In the genomic region with DNA sequence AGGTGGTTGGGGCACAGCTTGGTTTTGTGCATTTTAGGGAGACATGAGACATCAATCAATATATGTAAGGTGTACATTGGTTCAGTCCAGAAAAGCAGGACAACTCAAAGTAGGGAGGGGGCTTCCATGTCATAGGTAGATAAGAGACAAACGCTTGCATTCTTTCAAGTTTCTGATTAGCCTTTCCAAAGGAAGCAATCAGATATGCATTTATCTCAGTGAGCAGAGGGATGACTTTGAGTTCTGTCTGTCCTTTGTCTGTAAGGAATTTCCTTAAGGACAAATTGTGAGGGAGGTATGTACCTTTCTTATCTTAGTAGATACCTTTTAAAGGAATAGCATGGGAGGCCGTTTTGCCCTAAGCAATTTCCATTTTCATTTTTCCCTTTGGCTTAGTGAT, we compare ENCODE assay signal across 24 cellular contexts.
A peak's percentile ranks its signal among the peaks of the same experiment; 100 is the strongest.
DNase-seq lines count a peak whose midpoint lies in the region; ATAC-seq and TF ChIP-seq lines count a peak whose summit lies in the region.
"Had no signal": no experiment of that assay in that cellular context is flagged by ENCODE, and none has a peak within 500 bp of the region (broad histone marks: within the 10 kb centered on the region; RNA-seq: fewer than 3 reads in every experiment).

No MANE protein-coding gene starts in this region.

- H3K9ac ChIP-seq in trophoblast cell (ENCODE audit: low read length) = no peak overlapping the region
- no peak overlapping the region for H3K9ac ChIP-seq in MM.1S (ENCODE audit: low read length)
- H3K9ac ChIP-seq: BLaER1 had no signal

- H4K20me1 ChIP-seq in MM.1S (ENCODE audit: insufficient read depth, low read length) = no peaks in the 10 kb centered on the region
- H4K20me1 ChIP-seq: BLaER1 had no signal

- no peak overlapping the region for H3K27ac Mint-ChIP-seq in endothelial cell (ENCODE audit: unreplicated experiment)
- H3K27ac Mint-ChIP-seq: CD4-positive, alpha-beta memory T cell had no signal

- H3K23ac ChIP-seq in trophoblast cell (ENCODE audit: low read length) = no peak overlapping the region

- DNase-seq in coronary artery (ENCODE audit: low spot score) (peak; percentile 22), endothelial cell (ENCODE audit: low spot score) (no peak), trophoblast cell (peak in 1 of 2 donors; percentile 70), MM.1S (no peak)
- no peak for DNase-seq in activated CD4-positive, CD25-positive, alpha-beta regulatory T cell treated with anti-CD3 and anti-CD28 coated beads, Interleukin-2, amount 50 U/mL, for 72 hours
- DNase-seq: 8988T; ACHN; BE2C; C1 segment of cervical spinal cord; CD4-positive, alpha-beta memory T cell; CD4-positive, CD25-positive, alpha-beta regulatory T cell; CD8-positive, alpha-beta memory T cell; COR-L47; DMS 273 treated with DMSO at 0.1 percent for 48 hours; DMS153; DMS53; DMS79; DND-41; EL; GDM1 had no signal

- H3K27me3 Mint-ChIP-seq in endothelial cell (ENCODE audit: unreplicated experiment) = peaks cover 5% of the 10 kb centered on the region

- H3K4me2 ChIP-seq in trophoblast cell (ENCODE audit: low read length) (no peak overlapping the region), MM.1S (ENCODE audit: low read depth, low read length) (no peak overlapping the region)
- H3K4me2 ChIP-seq: BLaER1 had no signal

- peaks cover 13% of the 10 kb centered on the region for H3K79me1 ChIP-seq in trophoblast cell (ENCODE audit: low read length)

- no peak overlapping the region for H2AFZ ChIP-seq in trophoblast cell (ENCODE audit: insufficient read depth, low read length, poor library complexity)
- no peak overlapping the region for H2AFZ ChIP-seq in MM.1S (ENCODE audit: low read length)

- H3K18ac ChIP-seq in trophoblast cell (ENCODE audit: low read length) = no peak overlapping the region

- H3K36me3 Mint-ChIP-seq in endothelial cell (ENCODE audit: low read depth, unreplicated experiment) = peaks cover 50% of the 10 kb centered on the region
- H3K36me3 Mint-ChIP-seq: CD14-positive monocyte; CD4-positive, CD25-positive, alpha-beta regulatory T cell had no signal

- TF ChIP-seq CTCF in coronary artery (IDR thresholded peaks at IDR 0.05) (no peak), endothelial cell (IDR thresholded peaks at IDR 0.05; ENCODE audit: unreplicated experiment) (no peak), MM.1S (IDR thresholded peaks at IDR 0.05; ENCODE audit: low read length) (no peak)

- H3K9me2 ChIP-seq in MM.1S (replicated peaks; ENCODE audit: insufficient read depth, low read length) = no peaks in the 10 kb centered on the region

- no peaks in the 10 kb centered on the region for H3F3A ChIP-seq in MM.1S (ENCODE audit: insufficient read depth, low read length)

- no peaks in the 10 kb centered on the region for H3K36me3 ChIP-seq in trophoblast cell (ENCODE audit: control insufficient read depth in 1 of 2, insufficient read depth in 2 of 2, low read length in 2 of 2)
- H3K36me3 ChIP-seq in MM.1S (replicated peaks; ENCODE audit: insufficient read depth, low read length) = no peaks in the 10 kb centered on the region
- H3K36me3 ChIP-seq: BE2C, BLaER1 had no signal

- ATAC-seq in HG02870 (IDR thresholded peaks at IDR 0.05; ENCODE audit: unreplicated experiment) = no peak
- ATAC-seq: GM12878 had no signal

- no peak overlapping the region for H4K12ac ChIP-seq in trophoblast cell (ENCODE audit: low read depth, low read length)

- peaks cover 3% of the 10 kb centered on the region for H3K4me1 Mint-ChIP-seq in endothelial cell (ENCODE audit: unreplicated experiment)
- H3K4me1 Mint-ChIP-seq: CD14-positive monocyte had no signal

- H3K4me3 ChIP-seq in coronary artery = no peak overlapping the region
- H3K4me3 ChIP-seq in trophoblast cell (ENCODE audit: low read depth, low read length) = no peak overlapping the region
- no peak overlapping the region for H3K4me3 ChIP-seq in MM.1S (ENCODE audit: low read length)
- H3K4me3 ChIP-seq: BLaER1, GM12878 had no signal

- no peak overlapping the region for H3K27ac ChIP-seq in coronary artery
- H3K27ac ChIP-seq in trophoblast cell (ENCODE audit: low read depth, low read length) = peak overlapping the region; percentile 40
- no peak overlapping the region for H3K27ac ChIP-seq in MM.1S (ENCODE audit: low read length)
- H3K27ac ChIP-seq: BLaER1 had no signal

- no peak overlapping the region for H4K8ac ChIP-seq in trophoblast cell (ENCODE audit: low read depth, low read length)

- no CpG with 5 or more reads among the region's 2 CpGs for WGBS in trophoblast cell (ENCODE audit: extremely low coverage, insufficient coverage, insufficient read length)

- H2AK5ac ChIP-seq in trophoblast cell (ENCODE audit: low read length) = peak overlapping the region; percentile 71

- H3K4me1 ChIP-seq in trophoblast cell (ENCODE audit: control insufficient read depth in 1 of 2, insufficient read depth in 2 of 2, low read length in 2 of 2) = peaks cover 5 to 10% of the 10 kb centered on the region in 2 experiments
- no peaks in the 10 kb centered on the region for H3K4me1 ChIP-seq in MM.1S (ENCODE audit: low read length)
- H3K4me1 ChIP-seq: BE2C, BLaER1 had no signal

- peak overlapping the region; percentile 59 for H4K91ac ChIP-seq in trophoblast cell (ENCODE audit: low read depth, low read length)

- H3K27me3 ChIP-seq in trophoblast cell (ENCODE audit: insufficient read depth, low read length) = no peaks in the 10 kb centered on the region
- H3K27me3 ChIP-seq in MM.1S (replicated peaks; ENCODE audit: insufficient read depth, low read length) = no peaks in the 10 kb centered on the region
- H3K27me3 ChIP-seq: BE2C, BLaER1 had no signal

- peak overlapping the region; percentile 8 for H3K4me3 Mint-ChIP-seq in endothelial cell (ENCODE audit: unreplicated experiment)
- H3K4me3 Mint-ChIP-seq: CD14-positive monocyte; CD4-positive, alpha-beta memory T cell; CD4-positive, CD25-positive, alpha-beta regulatory T cell; CD8-positive, alpha-beta memory T cell had no signal

- H2BK120ac ChIP-seq in trophoblast cell (ENCODE audit: insufficient read depth, low read length, poor library complexity) = peak overlapping the region; percentile 64

- H3K14ac ChIP-seq in trophoblast cell (ENCODE audit: low read length) = peak overlapping the region; percentile 56

- no peak overlapping the region for H3K4ac ChIP-seq in trophoblast cell (ENCODE audit: low read depth, low read length)

- H3K9me3 ChIP-seq in trophoblast cell (ENCODE audit: insufficient read depth, low read depth, low read length) (peaks cover 5% of the 10 kb centered on the region), MM.1S (replicated peaks; ENCODE audit: insufficient read depth, low read length) (no peaks in the 10 kb centered on the region)

- H2BK12ac ChIP-seq in trophoblast cell (ENCODE audit: low read length) = peak overlapping the region; percentile 30

- no peak overlapping the region for H2BK5ac ChIP-seq in trophoblast cell (ENCODE audit: low read depth, low read length, poor library complexity)

- H3K9me3 Mint-ChIP-seq in endothelial cell (ENCODE audit: unreplicated experiment) = peaks cover 5% of the 10 kb centered on the region

- H3K79me2 ChIP-seq in trophoblast cell (ENCODE audit: control insufficient read depth, insufficient read depth, low read length, poor library complexity) (no peaks in the 10 kb centered on the region), MM.1S (ENCODE audit: low read length) (no peaks in the 10 kb centered on the region)
